28 cellular contexts compared by ENCODE assay signal in genomic region chr2:77629529-77629928, GRCh38.
DNase-seq lines count a peak whose midpoint lies in the region; ATAC-seq and TF ChIP-seq lines count a peak whose summit lies in the region.
"Had no signal": no experiment of that assay in that cellular context is flagged by ENCODE, and none has a peak within 500 bp of the region (broad histone marks: within the 10 kb centered on the region; RNA-seq: fewer than 3 reads in every experiment).

No MANE protein-coding gene starts in this region.

- 35 to 41% (median 41%) methylated on average over 3 of the region's 3 CpGs for WGBS in psoas muscle, 3 donors

- H3K27me3 ChIP-seq in psoas muscle (ENCODE audit: insufficient read depth in 3 of 3, low read length in 2 of 3) (no peaks in the 10 kb centered on the region), SJCRH30 (no peaks in the 10 kb centered on the region; the same call in 1 of the 2 replicates)
- H3K27me3 ChIP-seq: neutrophil had no signal

- H3K36me3 Mint-ChIP-seq in progenitor cell of endocrine pancreas (ENCODE audit: insufficient read depth) = no peaks in the 10 kb centered on the region
- H3K36me3 Mint-ChIP-seq: CD14-positive monocyte; stimulated activated naive B cell treated with anti-CD40 and anti-IgM and Interleukin-4, amounts not matched to agents 10 μg/mL and 1 μg/mL and 100 μg/mL, for 72 hours; type B pancreatic cell had no signal

- no peaks in the 10 kb centered on the region for H3K36me3 ChIP-seq in psoas muscle (ENCODE audit: insufficient read depth in 1 of 2, low read depth in 1 of 2)
- H3K36me3 ChIP-seq in SJCRH30 = no peaks in the 10 kb centered on the region
- H3K36me3 ChIP-seq: neutrophil, prostate gland had no signal

- intact Hi-C loops in psoas muscle (cut with DNase I) = no loop called here

- no peak for ATAC-seq in psoas muscle
- ATAC-seq: activated CD4-positive, alpha-beta T cell treated with anti-CD3 and anti-CD28 coated beads for 36 hours; activated CD8-positive, alpha-beta T cell treated with anti-CD3 and anti-CD28 coated beads for 36 hours; activated naive CD4-positive, alpha-beta T cell treated with anti-CD3 and anti-CD28 coated beads, Interleukin-2, amount 50 U/mL, for 72 hours; HCT116; left cardiac atrium; stimulated activated naive B cell treated with anti-CD40 and anti-IgM and Interleukin-4, amounts not matched to agents 10 μg/mL and 1 μg/mL and 100 μg/mL, for 72 hours had no signal

- H3K27ac ChIP-seq in psoas muscle (no peak overlapping the region), SJCRH30 (no peak overlapping the region)
- H3K27ac ChIP-seq: 22Rv1, neutrophil, prostate gland had no signal

- peak; percentile 20 for DNase-seq in DMS153 (lab: John Stamatoyannopoulos, UW)
- DNase-seq in DMS153 treated with DMSO at 0.1 percent for 48 hours (lab: John Stamatoyannopoulos, UW; ENCODE audit: unreplicated experiment) = no peak
- DNase-seq in OCI-M1 (lab: John Stamatoyannopoulos, UW) = peak; percentile 6
- peak; percentile 32 for DNase-seq in medulla oblongata (ENCODE audit: extremely low spot score)
- no peak for DNase-seq in progenitor cell of endocrine pancreas (ENCODE audit: low spot score, unreplicated experiment)
- DNase-seq in psoas muscle = no peak
- DNase-seq in SJCRH30 = no peak
- no peak for DNase-seq in activated effector memory CD4-positive, alpha-beta T cell treated with anti-CD3 and anti-CD28 coated beads, Interleukin-2, amount 50 U/mL, for 16 hours
- DNase-seq: activated CD4-positive, alpha-beta T cell treated with anti-CD3 and anti-CD28 coated beads for 36 hours; activated CD8-positive, alpha-beta T cell treated with anti-CD3 and anti-CD28 coated beads for 36 hours; DMS79 treated with DMSO at 0.1 percent for 48 hours; GF-D8; hippocampal formation; IMR-90; left cardiac atrium; NCI-H1694 treated with DMSO at 0.1 percent for 48 hours; NCI-H510A treated with DMSO at 0.1 percent for 48 hours; SK-N-SH; stimulated activated naive B cell treated with anti-CD40 and anti-IgM and Interleukin-4, amounts not matched to agents 10 μg/mL and 1 μg/mL and 100 μg/mL, for 72 hours; T-helper 2 cell had no signal

- H3K9me3 ChIP-seq in psoas muscle = no peaks in the 10 kb centered on the region
- no peaks in the 10 kb centered on the region for H3K9me3 ChIP-seq in SJCRH30 (replicated peaks)
- H3K9me3 ChIP-seq: neutrophil, prostate gland, SK-N-SH had no signal

- H3K9me3 Mint-ChIP-seq in progenitor cell of endocrine pancreas (ENCODE audit: low read depth) = peaks cover 12% of the 10 kb centered on the region
- H3K9me3 Mint-ChIP-seq: type B pancreatic cell had no signal

- H3K27me3 Mint-ChIP-seq in progenitor cell of endocrine pancreas = no peaks in the 10 kb centered on the region
- H3K27me3 Mint-ChIP-seq: activated CD4-positive, alpha-beta T cell treated with anti-CD3 and anti-CD28 coated beads for 36 hours; activated CD8-positive, alpha-beta T cell treated with anti-CD3 and anti-CD28 coated beads for 36 hours; stimulated activated naive B cell treated with anti-CD40 and anti-IgM and Interleukin-4, amounts not matched to agents 10 μg/mL and 1 μg/mL and 100 μg/mL, for 72 hours; type B pancreatic cell had no signal

- peaks cover 10% of the 10 kb centered on the region for H3K4me1 Mint-ChIP-seq in progenitor cell of endocrine pancreas (ENCODE audit: low read depth)
- H3K4me1 Mint-ChIP-seq: activated CD4-positive, alpha-beta T cell treated with anti-CD3 and anti-CD28 coated beads for 36 hours; CD14-positive monocyte; stimulated activated naive B cell treated with anti-CD40 and anti-IgM and Interleukin-4, amounts not matched to agents 10 μg/mL and 1 μg/mL and 100 μg/mL, for 72 hours had no signal

- H3K27ac Mint-ChIP-seq in progenitor cell of endocrine pancreas = peak overlapping the region; percentile 57
- H3K27ac Mint-ChIP-seq: activated CD4-positive, alpha-beta T cell treated with anti-CD3 and anti-CD28 coated beads for 36 hours; activated CD8-positive, alpha-beta T cell treated with anti-CD3 and anti-CD28 coated beads for 36 hours; activated naive CD4-positive, alpha-beta T cell treated with anti-CD3 and anti-CD28 coated beads, Interleukin-2, amount 50 U/mL, for 72 hours; activated T-helper 2 cell treated with anti-CD3 and anti-CD28 coated beads, Interferon-gamma antibody, Interleukin-2, Interleukin-4, amounts not matched to agents 10 μg/mL and 5 μg/mL and 100 μg/mL, durations not matched to agents 14 hours and 24 hours and 36 hours; CD14-positive monocyte; stimulated activated naive B cell treated with anti-CD40 and anti-IgM and Interleukin-4, amounts not matched to agents 10 μg/mL and 1 μg/mL and 100 μg/mL, for 72 hours; type B pancreatic cell had no signal

- H3K4me1 ChIP-seq in psoas muscle (no peaks in the 10 kb centered on the region), SJCRH30 (no peaks in the 10 kb centered on the region)
- H3K4me1 ChIP-seq: prostate gland had no signal

- no peak overlapping the region for H3K4me3 ChIP-seq in psoas muscle
- no peak overlapping the region for H3K4me3 ChIP-seq in SJCRH30
- H3K4me3 ChIP-seq: prostate gland had no signal

- no peak for TF ChIP-seq CTCF in progenitor cell of endocrine pancreas (IDR thresholded peaks at IDR 0.05; ENCODE audit: unreplicated experiment)
- no peak for TF ChIP-seq CTCF in psoas muscle (IDR thresholded peaks at IDR 0.05)

- no peak overlapping the region for H3K4me3 Mint-ChIP-seq in progenitor cell of endocrine pancreas (ENCODE audit: low read depth)
- H3K4me3 Mint-ChIP-seq: activated CD4-positive, alpha-beta T cell treated with anti-CD3 and anti-CD28 coated beads for 36 hours; activated CD8-positive, alpha-beta T cell treated with anti-CD3 and anti-CD28 coated beads for 36 hours; CD14-positive monocyte; stimulated activated naive B cell treated with anti-CD40 and anti-IgM and Interleukin-4, amounts not matched to agents 10 μg/mL and 1 μg/mL and 100 μg/mL, for 72 hours; type B pancreatic cell had no signal

Comparison
In these comparisons a context has a peak if more than half of its experiments do, and no peak if none do; other contexts are left out.
1. DNase-seq: peak in DMS153 (single experiment), OCI-M1 (single experiment) and medulla oblongata (single experiment); none in DMS153 treated with DMSO at 0.1 percent for 48 hours (single experiment), progenitor cell of endocrine pancreas (single experiment), psoas muscle (0 of 2), SJCRH30 (0 of 2) and activated effector memory CD4-positive, alpha-beta T cell treated with anti-CD3 and anti-CD28 coated beads, Interleukin-2, amount 50 U/mL, for 16 hours (single experiment).